In the genomic region with DNA sequence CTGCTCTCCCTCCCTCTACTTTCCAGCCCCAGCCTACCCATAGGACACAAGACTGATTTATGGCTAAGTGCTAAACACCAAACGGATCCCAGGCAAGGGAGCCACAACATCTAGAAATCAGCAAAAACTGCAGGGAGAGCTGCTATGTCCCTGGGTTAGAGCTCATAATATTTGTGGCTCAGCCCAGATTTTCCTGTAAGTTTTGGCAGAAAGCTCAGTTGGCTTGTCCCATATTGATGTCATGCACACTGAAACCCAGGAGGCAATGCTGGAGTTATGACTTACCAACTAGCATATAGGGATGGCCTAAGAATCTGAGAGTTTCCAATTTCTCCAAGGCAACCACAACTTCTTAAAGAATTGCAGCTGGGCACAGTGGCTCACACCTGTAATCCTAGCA, we compare ENCODE assay signal across 25 cellular contexts. TPM values are rescaled to one million over a fixed set of nuclear protein-coding genes. Genes with fewer than 3 reads are reported as not detected.
"Had no signal": no experiment of that assay in that cellular context is flagged by ENCODE, and none has a peak within 500 bp of the region (broad histone marks: within the 10 kb centered on the region; RNA-seq: fewer than 3 reads in every experiment).

No MANE protein-coding gene starts in this region.

- DNase-seq: activated CD4-positive, alpha-beta T cell treated with anti-CD3 and anti-CD28 coated beads for 48 hours; activated CD4-positive, alpha-beta T cell treated with anti-CD3 and anti-CD28 coated beads, Interleukin-2, amount 50 U/mL, for 4 hours; activated CD4-positive, CD25-positive, alpha-beta regulatory T cell treated with anti-CD3 and anti-CD28 coated beads, Interleukin-2, amount 50 U/mL, for 72 hours; activated CD8-positive, alpha-beta memory T cell treated with anti-CD3 and anti-CD28 coated beads, Interleukin-2, amount 10 ng/mL, durations not matched to agents 7 days and 5 days; activated CD8-positive, alpha-beta T cell treated with anti-CD3 and anti-CD28 coated beads, Interleukin-2, amount 10 ng/mL, durations not matched to agents 7 days and 5 days; activated effector memory CD4-positive, alpha-beta T cell treated with anti-CD3 and anti-CD28 coated beads, Interleukin-2, amount 50 U/mL, for 16 hours; activated naive CD4-positive, alpha-beta T cell treated with anti-CD3 and anti-CD28 coated beads for 36 hours; activated T-cell treated with anti-CD3 and anti-CD28 coated beads, Interleukin-2, amount 50 U/mL, for 4 hours; brain microvascular endothelial cell; central memory CD4-positive, alpha-beta T cell; Kasumi-1; NCI-H1092; NCI-H1417; NCI-H1930; NCI-H2171; NCI-H226; NCI-H510A; NCI-H526 treated with DMSO at 0.1 percent for 48 hours; NCI-H82; RPMI8226; SIG-M5; T-helper 17 cell; T-helper 9 cell had no signal

- ATAC-seq: activated CD8-positive, alpha-beta memory T cell treated with anti-CD3 and anti-CD28 coated beads, Interleukin-2, amount 10 ng/mL, durations not matched to agents 7 days and 5 days; activated CD8-positive, alpha-beta T cell treated with anti-CD3 and anti-CD28 coated beads, Interleukin-2, amount 10 ng/mL, durations not matched to agents 7 days and 5 days; activated T-cell treated with anti-CD3 and anti-CD28 coated beads, Interleukin-2, amount 50 U/mL, for 4 hours; T-helper 17 cell had no signal

- H3K36me3 ChIP-seq: brain microvascular endothelial cell had no signal

- H3K27me3 ChIP-seq: brain microvascular endothelial cell had no signal

- H3K27ac ChIP-seq: brain microvascular endothelial cell had no signal

RNA-seq across cellular contexts. Expression of gene MYOT, which starts 44.7 kb away (rescaled TPM):
- total RNA-seq: activated CD8-positive, alpha-beta memory T cell treated with anti-CD3 and anti-CD28 coated beads, Interleukin-2, amount 10 ng/mL, durations not matched to agents 7 days and 5 days; activated CD8-positive, alpha-beta T cell treated with anti-CD3 and anti-CD28 coated beads, Interleukin-2, amount 10 ng/mL, durations not matched to agents 7 days and 5 days; activated naive CD4-positive, alpha-beta T cell treated with anti-CD3 and anti-CD28 coated beads for 36 hours; activated T-cell treated with anti-CD3 and anti-CD28 coated beads, Interleukin-2, amount 50 U/mL, for 4 hours; OCI-LY7; T-helper 17 cell; WTC11 had no signal
